17 cellular contexts compared by ENCODE assay signal in the genomic region with DNA sequence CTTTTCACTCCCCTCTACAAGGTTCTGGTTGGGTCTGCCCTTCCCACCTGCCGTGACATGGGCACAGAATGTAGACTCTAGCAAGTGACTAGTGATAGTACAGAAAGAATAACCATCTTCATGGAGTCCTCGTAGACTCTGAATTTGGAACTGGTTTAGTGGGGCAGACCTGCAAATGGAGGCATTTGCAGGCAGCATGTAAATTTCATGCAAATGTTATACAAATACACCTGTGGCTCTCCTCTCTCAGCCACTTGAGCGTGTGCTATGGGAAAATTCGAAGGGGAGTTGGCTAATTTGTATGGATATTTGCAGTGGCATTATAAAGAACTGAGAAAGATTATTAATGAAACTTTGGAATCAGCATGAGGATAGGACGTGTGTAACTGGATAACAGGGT.
"Had no signal": no experiment of that assay in that cellular context is flagged by ENCODE, and none has a peak within 500 bp of the region (broad histone marks: within the 10 kb centered on the region; RNA-seq: fewer than 3 reads in every experiment).

No MANE protein-coding gene starts in this region.

- H3K36me3 Mint-ChIP-seq: naive B cell had no signal

- H3K4me1 ChIP-seq: suprapubic skin, tibial artery, upper lobe of left lung, uterus had no signal

- H3K27ac Mint-ChIP-seq: nephron had no signal

- H3K4me1 Mint-ChIP-seq: naive B cell had no signal

- H3K27me3 Mint-ChIP-seq: naive B cell had no signal

- ATAC-seq: heart left ventricle, right cardiac atrium had no signal

- H3K9me3 ChIP-seq: heart left ventricle, neutrophil, suprapubic skin, tibial artery, upper lobe of left lung, uterus had no signal

- H3K4me3 ChIP-seq: coronary artery, heart left ventricle, suprapubic skin, tibial artery, upper lobe of left lung, uterus had no signal

- H3K27ac ChIP-seq: coronary artery, heart left ventricle, neutrophil, suprapubic skin, tibial artery, upper lobe of left lung, uterus had no signal

- H3K4me3 Mint-ChIP-seq: naive B cell, nephron had no signal

- H3K36me3 ChIP-seq: heart left ventricle, neutrophil, suprapubic skin, tibial artery, upper lobe of left lung, uterus had no signal

- H3K27me3 ChIP-seq: heart left ventricle, neutrophil, suprapubic skin, tibial artery, upper lobe of left lung, uterus had no signal

- H3K9me3 Mint-ChIP-seq: naive B cell, nephron had no signal

- DNase-seq: effector CD8-positive, alpha-beta T cell; foreskin melanocyte; heart left ventricle; hippocampal formation; mesendoderm; naive B cell; right cardiac atrium; small intestine; stimulated activated CD4-positive, alpha-beta T cell treated with anti-CD3 and anti-CD28 coated beads, Interleukin-12 subunit alpha, Interleukin-12 subunit beta, amount 100 ng/mL, for 4 hours; stimulated activated naive CD4-positive, alpha-beta T cell treated with Interleukin-2 at 50 U/mL for 16 hours; tibial artery; upper lobe of left lung; uterus had no signal
